Comparison of ENCODE assay signal across 11 cellular contexts in the genomic region with DNA sequence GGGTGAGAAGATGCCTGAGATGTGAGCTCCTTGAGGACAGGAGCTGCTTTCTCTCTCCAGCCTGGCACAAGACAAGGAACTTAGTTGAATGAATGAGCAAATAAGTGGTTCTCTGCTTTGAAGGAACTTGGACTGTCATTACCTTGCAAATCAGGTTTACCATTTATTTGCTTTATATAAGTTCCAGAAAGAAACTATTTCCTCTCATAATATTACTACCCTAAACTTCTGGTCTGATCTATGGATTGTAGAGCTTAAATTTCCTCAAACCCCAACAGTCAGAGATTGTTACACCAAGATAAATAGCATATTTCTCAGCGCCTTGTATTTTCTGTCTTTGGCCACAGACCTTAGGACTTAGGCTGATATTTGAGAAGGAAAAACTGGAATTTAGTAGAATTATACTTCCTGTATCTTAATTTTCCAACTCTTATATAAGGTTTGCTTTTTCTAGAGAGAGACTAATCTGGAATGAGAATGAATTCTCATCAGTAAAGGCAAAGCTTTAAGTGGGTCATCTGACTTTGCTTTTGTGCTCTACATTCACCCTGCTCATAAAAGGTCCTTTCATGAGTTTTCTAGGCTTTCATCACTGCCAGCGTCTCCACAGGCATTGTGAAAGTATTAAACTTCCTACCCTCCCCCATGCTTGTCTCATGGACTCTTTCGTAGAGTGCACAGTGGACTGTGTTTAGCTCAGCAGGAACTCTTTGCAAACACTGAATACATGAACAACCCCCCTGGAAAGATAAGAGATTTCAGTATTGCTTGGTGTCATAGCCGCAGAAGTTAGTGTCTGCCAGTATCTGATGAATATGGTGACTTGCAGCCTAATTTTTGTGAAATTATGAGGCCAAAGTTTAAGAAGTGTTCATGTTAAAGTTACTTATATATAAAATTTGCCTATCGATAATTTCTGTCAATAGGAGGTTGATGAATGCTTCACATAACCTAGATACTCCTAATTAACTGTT.
A peak's percentile ranks its signal among the peaks of the same experiment; 100 is the strongest.
DNase-seq lines count a peak whose midpoint lies in the region; ATAC-seq, FAIRE-seq and TF ChIP-seq lines count a peak whose summit lies in the region.
"Had no signal": no experiment of that assay in that cellular context is flagged by ENCODE, and none has a peak within 500 bp of the region (broad histone marks: within the 10 kb centered on the region; RNA-seq: fewer than 3 reads in every experiment).

No MANE protein-coding gene starts in this region.

- peak; percentile 41; the same call in 1 of the 2 replicates for TF ChIP-seq EP300 in K562 (IDR thresholded peaks at IDR 0.05; ENCODE audit: low read length)
- TF ChIP-seq EP300 in HepG2 (IDR thresholded peaks at IDR 0.05; ENCODE audit: low read depth in 2 of 2, low read length in 2 of 2) = peak; percentile 93 to 96
- TF ChIP-seq EP300 in HepG2 (CRISPR knock-in tag; IDR thresholded peaks at IDR 0.05; ENCODE audit: borderline replicate concordance) = peak; percentile 93

- DNase-seq in Right ventricle myocardium superior = no peak
- no peak for DNase-seq in cardiac septum (ENCODE audit: low spot score)
- peak; percentile 30 to 77 (median 54) for DNase-seq in K562 (ENCODE audit: extremely low read depth in 1 of 4, low spot score in 3 of 4)
- peak; percentile 100 for DNase-seq in HepG2 (ENCODE audit: low spot score)
- DNase-seq in upper lobe of right lung = no peak
- DNase-seq in kidney = no peak
- DNase-seq in activated CD4-positive, alpha-beta memory T cell treated with anti-CD3 and anti-CD28 coated beads for 36 hours = no peak

- CTCF ChIA-PET in K562 (lab: Yijun Ruan, JAX; ENCODE audit: low intra/inter-chr PET ratio) (no interaction called here), HepG2 (lab: Yijun Ruan, JAX; ENCODE audit: low intra/inter-chr PET ratio, low total read pairs) (no interaction called here)
- CTCF ChIA-PET in activated CD4-positive, alpha-beta memory T cell treated with anti-CD3 and anti-CD28 coated beads for 36 hours (lab: Charles Lee) = no interaction called here

- H4K20me1 ChIP-seq in K562 (replicated peaks; ENCODE audit: control insufficient read depth, insufficient read depth, low read length) (no peaks in the 10 kb centered on the region), HepG2 (ENCODE audit: insufficient read depth, low read length) (no peaks in the 10 kb centered on the region)

- H3K9me1 ChIP-seq in K562 (ENCODE audit: control insufficient read depth, insufficient read depth, low read length) = no peaks in the 10 kb centered on the region

- intact Hi-C loops in Right ventricle myocardium superior (cut with DNase I) = no loop called here
- intact Hi-C loops in cardiac septum (cut with DNase I) = no loop called here
- intact Hi-C loops in K562 (cut with micrococcal nuclease) = no loop called here
- intact Hi-C loops in HepG2 (cut with micrococcal nuclease; ENCODE audit: unreplicated experiment) = loop anchor here (1.0 to 10.0 kb wide), 2 partner anchors 33 to 72 kb away; partner anchors contain the start of gene PTPRA
- intact Hi-C loops in upper lobe of right lung (cut with DNase I) = no loop called here
- intact Hi-C loops in kidney (cut with DNase I) = no loop called here
- intact Hi-C loops in activated CD4-positive, alpha-beta memory T cell treated with anti-CD3 and anti-CD28 coated beads for 36 hours (cut with micrococcal nuclease) = no loop called here

- H3K4me2 ChIP-seq in K562 (ENCODE audit: insufficient read depth, low read length) (peak overlapping the region; percentile 47), HepG2 (ENCODE audit: low read depth, low read length) (peak overlapping the region; percentile 62)
- H3K4me2 ChIP-seq: BLaER1 had no signal

- TF ChIP-seq CTCF in K562 (IDR thresholded peaks at IDR 0.05 in 2 of 3, conservative IDR thresholded peaks at IDR 0.05 in 1 of 3; ENCODE audit: insufficient read depth in 2 of 3, low read depth in 1 of 3, low read length in 3 of 3) = no peak
- TF ChIP-seq CTCF in HepG2 (CRISPR knock-in tag; IDR thresholded peaks at IDR 0.05) = peak; percentile 25; the same call in 1 of the 2 replicates
- TF ChIP-seq CTCF in upper lobe of right lung (IDR thresholded peaks at IDR 0.05) = no peak
- no peak for TF ChIP-seq CTCF in kidney (IDR thresholded peaks at IDR 0.05; ENCODE audit: borderline replicate concordance, extremely low read depth, insufficient read depth)

- no TSS peak for BruUV-seq in K562 (replicated peaks; lab: Mats Ljungman, UMichigan)
- TSS peak; percentile 100 for BruUV-seq in HepG2 (replicated peaks; lab: Mats Ljungman, UMichigan)

- H3K9me3 ChIP-seq in K562 (replicated peaks; ENCODE audit: control insufficient read depth, insufficient read depth, low read depth, low read length) = no peaks in the 10 kb centered on the region
- H3K9me3 ChIP-seq in HepG2 (ENCODE audit: low read length) = no peaks in the 10 kb centered on the region
- no peaks in the 10 kb centered on the region for H3K9me3 ChIP-seq in upper lobe of right lung
- no peaks in the 10 kb centered on the region for H3K9me3 ChIP-seq in kidney (ENCODE audit: control insufficient read depth in 1 of 2, low read length in 2 of 2)
- H3K9me3 ChIP-seq: BLaER1 had no signal

- WGBS in K562 (ENCODE audit: insufficient coverage, low coverage, missing lambda C conversion rate) = 0% methylated on average over 5 of the region's 5 CpGs
- 9% methylated on average over 5 of the region's 5 CpGs for WGBS in HepG2 (ENCODE audit: low lambda C conversion rate)

- H3K27ac Mint-ChIP-seq in activated CD4-positive, alpha-beta memory T cell treated with anti-CD3 and anti-CD28 coated beads for 36 hours = no peak overlapping the region
- H3K27ac Mint-ChIP-seq: activated naive CD4-positive, alpha-beta T cell treated with anti-CD3 and anti-CD28 coated beads, Interleukin-2, amount 50 U/mL, for 72 hours had no signal

- H3K36me3 ChIP-seq in K562 (ENCODE audit: control insufficient read depth, insufficient read depth, low read length) = peaks cover 7% of the 10 kb centered on the region; the same call in 2 of the 3 replicates
- H3K36me3 ChIP-seq in HepG2 (replicated peaks in 1 of 2; ENCODE audit: control insufficient read depth in 1 of 2, insufficient read depth in 2 of 2, low read length in 2 of 2) = peaks cover 4 to 12% of the 10 kb centered on the region in 2 experiments; a peak in 3 of 5 replicates
- H3K36me3 ChIP-seq in upper lobe of right lung = peaks cover 15% of the 10 kb centered on the region
- H3K36me3 ChIP-seq in kidney (ENCODE audit: control insufficient read depth in 1 of 2, insufficient read depth in 2 of 2, low read length in 2 of 2) = peaks cover 0 to 5% of the 10 kb centered on the region in 2 donors

- peaks cover 17% of the 10 kb centered on the region for H3K36me3 Mint-ChIP-seq in activated CD4-positive, alpha-beta memory T cell treated with anti-CD3 and anti-CD28 coated beads for 36 hours
- H3K36me3 Mint-ChIP-seq: activated naive CD4-positive, alpha-beta T cell treated with anti-CD3 and anti-CD28 coated beads, Interleukin-2, amount 50 U/mL, for 72 hours had no signal

- FAIRE-seq in K562 (lab: Jason Lieb, UNC) (peak; percentile 94), HepG2 (lab: Jason Lieb, UNC) (peak; percentile 99), kidney (lab: Jason Lieb, UNC) (no peak)
- FAIRE-seq: H1 had no signal

- H3K4me3 ChIP-seq in K562 (no peak overlapping the region), HepG2 (replicated peaks in 1 of 3; ENCODE audit: insufficient read depth in 1 of 3, low read depth in 2 of 3, low read length in 3 of 3) (peak overlapping the region in 2 of 3 experiments; percentile 18 to 34; a peak in 3 of 6 replicates), upper lobe of right lung (no peak overlapping the region), kidney (ENCODE audit: low read length in 2 of 2) (no peak overlapping the region)
- H3K4me3 ChIP-seq: BLaER1 had no signal

- TF ChIP-seq RAD21 in K562 (CRISPR knock-in tag; conservative IDR thresholded peaks at IDR 0.05 in 1 of 2, IDR thresholded peaks at IDR 0.05 in 1 of 2) (no peak), HepG2 (CRISPR knock-in tag; IDR thresholded peaks at IDR 0.05) (peak; percentile 59)

- POLR2A ChIA-PET in K562 (lab: Yijun Ruan, JAX) (interaction anchor here (0.5 to 1.4 kb wide), 5 partner anchors 10 to 1117 kb away, joined by 3 to 5 read pairs (median 4); partner anchors contain the start of gene ZNF343), HepG2 (lab: Yijun Ruan, JAX) (interaction anchor here (0.6 to 1.7 kb wide), 7 partner anchors 27 to 595 kb away, joined by 3 to 8 read pairs (median 4); partner anchors contain the start of genes MRPS26 and PTPRA)
- POLR2A ChIA-PET in activated CD4-positive, alpha-beta memory T cell treated with anti-CD3 and anti-CD28 coated beads for 36 hours (lab: Charles Lee) = no interaction called here

- peaks cover 0 to 15% of the 10 kb centered on the region in 2 experiments for H3K4me1 ChIP-seq in K562 (replicated peaks in 1 of 2; ENCODE audit: control insufficient read depth in 2 of 2, insufficient read depth in 2 of 2, low read length in 2 of 2)
- H3K4me1 ChIP-seq in HepG2 (ENCODE audit: insufficient read depth, low read length) = peaks cover 32% of the 10 kb centered on the region
- H3K4me1 ChIP-seq in upper lobe of right lung = peaks cover 17% of the 10 kb centered on the region
- H3K4me1 ChIP-seq in kidney (ENCODE audit: control insufficient read depth in 1 of 2, insufficient read depth in 1 of 2, low read depth in 1 of 2, low read length in 2 of 2) = no peaks in the 10 kb centered on the region
- H3K4me1 ChIP-seq: BLaER1 had no signal

- in situ Hi-C loops in K562 (cut with MboI) (no loop called here), HepG2 (cut with HindIII; ENCODE audit: extremely low pct_ligation_motif_present, low pct_unique_long_range_greater_than_20kb) (no loop called here)

- H3K27ac ChIP-seq in K562 (ENCODE audit: extremely low read depth, low read depth, low read length) = peak overlapping the region; percentile 78
- H3K27ac ChIP-seq in HepG2 (ENCODE audit: extremely low read length, insufficient read depth, low read length) = peak overlapping the region; percentile 79
- H3K27ac ChIP-seq in upper lobe of right lung = no peak overlapping the region
- no peak overlapping the region for H3K27ac ChIP-seq in kidney (ENCODE audit: low read depth in 2 of 2, low read length in 2 of 2)
- H3K27ac ChIP-seq: BLaER1 had no signal

- peak overlapping the region in 1 of 2 experiments; percentile 45; a peak in 2 of 4 replicates for H3K9ac ChIP-seq in K562 (ENCODE audit: insufficient read depth in 1 of 2, low read depth in 2 of 2, low read length in 2 of 2)
- peak overlapping the region; percentile 51 for H3K9ac ChIP-seq in HepG2 (ENCODE audit: insufficient read depth, low read depth, low read length)
- H3K9ac ChIP-seq in kidney (ENCODE audit: low read length in 2 of 2) = no peak overlapping the region
- H3K9ac ChIP-seq: BLaER1 had no signal

- H3K79me2 ChIP-seq in K562 (ENCODE audit: control insufficient read depth, insufficient read depth, low read length) (peaks cover 15% of the 10 kb centered on the region), HepG2 (ENCODE audit: insufficient read depth, low read length) (peaks cover 4% of the 10 kb centered on the region)

- H3K27me3 ChIP-seq in K562 (ENCODE audit: control insufficient read depth in 2 of 2, insufficient read depth in 2 of 2, low read length in 2 of 2) (no peaks in the 10 kb centered on the region), HepG2 (ENCODE audit: control insufficient read depth in 1 of 2, insufficient read depth in 2 of 2, low read length in 2 of 2) (no peaks in the 10 kb centered on the region), upper lobe of right lung (no peaks in the 10 kb centered on the region)
- H3K27me3 ChIP-seq: BLaER1 had no signal

- H2AFZ ChIP-seq in K562 (ENCODE audit: low read depth, low read length) (0 out of 2 replicates have a peak overlapping the region, but pooled peaks have one; percentile 3), HepG2 (ENCODE audit: low read length) (no peak overlapping the region)

- peaks cover 15% of the 10 kb centered on the region for H3K4me1 Mint-ChIP-seq in activated CD4-positive, alpha-beta memory T cell treated with anti-CD3 and anti-CD28 coated beads for 36 hours (ENCODE audit: low read depth)

- no peaks in the 10 kb centered on the region for H3K27me3 Mint-ChIP-seq in activated CD4-positive, alpha-beta memory T cell treated with anti-CD3 and anti-CD28 coated beads for 36 hours

- peak; percentile 59 for ATAC-seq in Right ventricle myocardium superior (ENCODE audit: poor library complexity)
- peak; percentile 98 for ATAC-seq in K562
- ATAC-seq in HepG2 = peak; percentile 100
- peak; percentile 91 for ATAC-seq in upper lobe of right lung
- ATAC-seq in GM18498 (IDR thresholded peaks at IDR 0.05; ENCODE audit: unreplicated experiment) = no peak
- ATAC-seq: activated naive CD4-positive, alpha-beta T cell treated with anti-CD3 and anti-CD28 coated beads, Interleukin-2, amount 50 U/mL, for 72 hours had no signal

- no peak overlapping the region for H3K4me3 Mint-ChIP-seq in activated CD4-positive, alpha-beta memory T cell treated with anti-CD3 and anti-CD28 coated beads for 36 hours

- no peaks in the 10 kb centered on the region for H3K9me3 Mint-ChIP-seq in activated CD4-positive, alpha-beta memory T cell treated with anti-CD3 and anti-CD28 coated beads for 36 hours
- H3K9me3 Mint-ChIP-seq: activated naive CD4-positive, alpha-beta T cell treated with anti-CD3 and anti-CD28 coated beads, Interleukin-2, amount 50 U/mL, for 72 hours had no signal

- TF ChIP-seq POLR2A in K562 (conservative IDR thresholded peaks at IDR 0.05) (no peak), HepG2 (IDR thresholded peaks at IDR 0.05; ENCODE audit: insufficient read depth in 1 of 2, low read depth in 2 of 2, low read length in 2 of 2) (peak in 1 of 2 experiments; percentile 50; a peak in 2 of 4 replicates)

Comparison
In these comparisons a context has a peak if more than half of its experiments do, and no peak if none do; other contexts are left out.
1. DNase-seq: peak in K562 (4 of 4) and HepG2 (single experiment); none in Right ventricle myocardium superior (single experiment), cardiac septum (single experiment), upper lobe of right lung (single experiment), kidney (single experiment) and activated CD4-positive, alpha-beta memory T cell treated with anti-CD3 and anti-CD28 coated beads for 36 hours (single experiment).
2. H3K27ac ChIP-seq: peak in K562 (single experiment) and HepG2 (single experiment); none in upper lobe of right lung (single experiment) and kidney (0 of 2).
3. H3K4me3 ChIP-seq: peak in HepG2 (2 of 3); none in K562 (single experiment), upper lobe of right lung (single experiment) and kidney (0 of 2).